In genomic region chr15:90915808-90916440, GRCh38 we compare ENCODE assay signal across 10 cellular contexts. TPM values are rescaled to one million over a fixed set of nuclear protein-coding genes. Genes with fewer than 3 reads are reported as not detected.
A peak's percentile ranks its signal among the peaks of the same experiment; 100 is the strongest.
DNase-seq lines count a peak whose midpoint lies in the region; ATAC-seq, FAIRE-seq and TF ChIP-seq lines count a peak whose summit lies in the region.
"Had no signal": no experiment of that assay in that cellular context is flagged by ENCODE, and none has a peak within 500 bp of the region (broad histone marks: within the 10 kb centered on the region; RNA-seq: fewer than 3 reads in every experiment).

No MANE protein-coding gene starts in this region.

- H3K27me3 ChIP-seq in left lung: no peaks in the 10 kb centered on the region
- no peaks in the 10 kb centered on the region for H3K27me3 ChIP-seq in HAP-1 (ENCODE audit: low read depth)
- no peaks in the 10 kb centered on the region for H3K27me3 ChIP-seq in small intestine (ENCODE audit: control insufficient read depth in 2 of 2, insufficient read depth in 2 of 2, low read length in 2 of 2)

- H3K36me3 ChIP-seq in left lung (peaks cover 0 to 100% of the 10 kb centered on the region in 2 donors), HAP-1 (replicated peaks) (peaks cover 83% of the 10 kb centered on the region), small intestine (ENCODE audit: control insufficient read depth in 2 of 2, insufficient read depth in 2 of 2, low read length in 2 of 2) (peaks cover 13 to 30% of the 10 kb centered on the region in 2 donors)

- TF ChIP-seq CTCF in left lung (IDR thresholded peaks at IDR 0.05): no peak

- H3K4me3 Mint-ChIP-seq in activated naive CD4-positive, alpha-beta T cell treated with anti-CD3 and anti-CD28 coated beads, Interleukin-2, amount 10 ng/mL, durations not matched to agents 7 days and 5 days: no peak overlapping the region

- H3K27ac Mint-ChIP-seq in activated naive CD4-positive, alpha-beta T cell treated with anti-CD3 and anti-CD28 coated beads, Interleukin-2, amount 50 U/mL, for 72 hours: peak overlapping the region; percentile 29 to 55
- H3K27ac Mint-ChIP-seq in activated naive CD4-positive, alpha-beta T cell treated with anti-CD3 and anti-CD28 coated beads, Interleukin-2, amount 10 ng/mL, durations not matched to agents 7 days and 5 days: no peak overlapping the region

- ATAC-seq in activated naive CD4-positive, alpha-beta T cell treated with anti-CD3 and anti-CD28 coated beads, Interleukin-2, amount 50 U/mL, for 72 hours: no peak
- peak; percentile 72 for ATAC-seq in left lung
- ATAC-seq: A549 had no signal

- WGBS in small intestine, 3 donors: 78 to 90% (median 84%) methylated on average over 25 of the region's 25 CpGs

- H3K9me3 Mint-ChIP-seq in activated naive CD4-positive, alpha-beta T cell treated with anti-CD3 and anti-CD28 coated beads, Interleukin-2, amount 50 U/mL, for 72 hours: no peaks in the 10 kb centered on the region
- no peaks in the 10 kb centered on the region for H3K9me3 Mint-ChIP-seq in activated naive CD4-positive, alpha-beta T cell treated with anti-CD3 and anti-CD28 coated beads, Interleukin-2, amount 10 ng/mL, durations not matched to agents 7 days and 5 days

- CTCF ChIA-PET in activated naive CD4-positive, alpha-beta T cell treated with anti-CD3 and anti-CD28 coated beads, Interleukin-2, amount 10 ng/mL, durations not matched to agents 7 days and 5 days (lab: Charles Lee): interaction anchor here (4.8 kb wide), 1 partner anchor 17 kb away, joined by 20 read pairs; the partner anchor contains the start of gene HDDC3

- intact Hi-C loops in left lung (cut with DNase I): no loop called here

- in situ Hi-C loops in HAP-1 (cut with MboI; ENCODE audit: low sequenced_read_pairs): no loop called here

- no peaks in the 10 kb centered on the region for H3K4me1 Mint-ChIP-seq in activated naive CD4-positive, alpha-beta T cell treated with anti-CD3 and anti-CD28 coated beads, Interleukin-2, amount 10 ng/mL, durations not matched to agents 7 days and 5 days

- no peaks in the 10 kb centered on the region for H3K9me3 ChIP-seq in left lung
- no peaks in the 10 kb centered on the region for H3K9me3 ChIP-seq in HAP-1
- H3K9me3 ChIP-seq in small intestine (ENCODE audit: control insufficient read depth, low read depth): no peaks in the 10 kb centered on the region
- H3K9me3 ChIP-seq: A549, thoracic aorta had no signal

- peaks cover 16 to 21% of the 10 kb centered on the region in 2 donors for H3K36me3 Mint-ChIP-seq in activated naive CD4-positive, alpha-beta T cell treated with anti-CD3 and anti-CD28 coated beads, Interleukin-2, amount 50 U/mL, for 72 hours
- H3K36me3 Mint-ChIP-seq in activated naive CD4-positive, alpha-beta T cell treated with anti-CD3 and anti-CD28 coated beads, Interleukin-2, amount 10 ng/mL, durations not matched to agents 7 days and 5 days: peaks cover 67% of the 10 kb centered on the region

- H3K4me3 ChIP-seq in left lung (peak overlapping the region in 1 of 2 donors; percentile 38), HAP-1 (no peak overlapping the region), small intestine (ENCODE audit: low read depth in 1 of 2, low read length in 2 of 2) (no peak overlapping the region)
- H3K4me3 ChIP-seq: A549, SK-N-MC, thoracic aorta had no signal

- H3K4me1 ChIP-seq in left lung: peaks cover 0 to 45% of the 10 kb centered on the region in 2 donors
- H3K4me1 ChIP-seq in HAP-1: no peaks in the 10 kb centered on the region
- H3K4me1 ChIP-seq in small intestine (ENCODE audit: control insufficient read depth in 2 of 2, insufficient read depth in 1 of 2, low read depth in 1 of 2, low read length in 1 of 2): no peaks in the 10 kb centered on the region
- H3K4me1 ChIP-seq: A549 had no signal

- DNase-seq in activated naive CD4-positive, alpha-beta T cell treated with anti-CD3 and anti-CD28 coated beads, Interleukin-2, amount 50 U/mL, for 72 hours (ENCODE audit: low spot score in 2 of 2): no peak
- no peak for DNase-seq in activated naive CD4-positive, alpha-beta T cell treated with anti-CD3 and anti-CD28 coated beads, Interleukin-2, amount 10 ng/mL, durations not matched to agents 7 days and 5 days
- DNase-seq in left lung (peak; percentile 90 to 92), T1000 (lab: John Stamatoyannopoulos, UW) (no peak), HAP-1 (ENCODE audit: low spot score in 2 of 2) (no peak), small intestine (no peak)

- no peaks in the 10 kb centered on the region for H3K27me3 Mint-ChIP-seq in activated naive CD4-positive, alpha-beta T cell treated with anti-CD3 and anti-CD28 coated beads, Interleukin-2, amount 10 ng/mL, durations not matched to agents 7 days and 5 days

- H3K27ac ChIP-seq in left lung (peak overlapping the region in 1 of 2 donors; percentile 88), small intestine (ENCODE audit: low read depth in 1 of 2, low read length in 1 of 2) (no peak overlapping the region)
- H3K27ac ChIP-seq: A549, SK-N-MC, thoracic aorta had no signal

- FAIRE-seq in small intestine (lab: Jason Lieb, UNC): no peak
- FAIRE-seq: A549, GM12892 had no signal

RNA-seq across cellular contexts. Expression of gene MAN2A2, which starts 12.8 kb away (rescaled TPM):
- 100 to 1,000 TPM in 1 of 2 donors, 10 to 100 TPM in 1; 99.8 to 225 TPM for total RNA-seq in activated naive CD4-positive, alpha-beta T cell treated with anti-CD3 and anti-CD28 coated beads, Interleukin-2, amount 50 U/mL, for 72 hours
- total RNA-seq in left lung: 10 to 100 TPM; 78.6 to 86.3 TPM
- polyA plus RNA-seq in small intestine: 10 to 100 TPM; 15.1 to 22.8 (median 22.6) TPM

RNA-seq across cellular contexts. Expression of gene HDDC3, which starts 16.4 kb away (rescaled TPM):
- total RNA-seq in activated naive CD4-positive, alpha-beta T cell treated with anti-CD3 and anti-CD28 coated beads, Interleukin-2, amount 50 U/mL, for 72 hours: 10 to 100 TPM; 18.9 to 32.4 TPM
- 10 to 100 TPM; 12.4 to 13.5 TPM for total RNA-seq in left lung
- polyA plus RNA-seq in small intestine: 10 to 100 TPM; 21.8 to 33.0 (median 32.7) TPM

RNA-seq across cellular contexts. Expression of gene UNC45A, which starts 19.2 kb away (rescaled TPM):
- 100 to 1,000 TPM in 1 of 2 donors, 10 to 100 TPM in 1; 75.5 to 112 TPM for total RNA-seq in activated naive CD4-positive, alpha-beta T cell treated with anti-CD3 and anti-CD28 coated beads, Interleukin-2, amount 50 U/mL, for 72 hours
- 10 to 100 TPM; 62.3 to 74.4 TPM for total RNA-seq in left lung
- polyA plus RNA-seq in small intestine: 10 to 100 TPM; 37.7 to 65.1 (median 49.7) TPM

RNA-seq across cellular contexts. Expression of gene FES, which starts 31.6 kb away (rescaled TPM):
- 10 to 100 TPM; 83.9 to 91.4 TPM for total RNA-seq in activated naive CD4-positive, alpha-beta T cell treated with anti-CD3 and anti-CD28 coated beads, Interleukin-2, amount 50 U/mL, for 72 hours
- total RNA-seq in left lung: 10 to 100 TPM; 37.6 to 65.2 TPM
- polyA plus RNA-seq in small intestine: 10 to 100 TPM in 1 of 3 donors, 1 to 10 TPM in 1, under 1 TPM in 1; 0.89 to 17.2 (median 4.6) TPM

RNA-seq across cellular contexts. Expression of gene RCCD1, which starts 38.8 kb away (rescaled TPM):
- total RNA-seq in activated naive CD4-positive, alpha-beta T cell treated with anti-CD3 and anti-CD28 coated beads, Interleukin-2, amount 50 U/mL, for 72 hours: 10 to 100 TPM; 37.7 to 58.7 TPM
- total RNA-seq in left lung: 10 to 100 TPM in 1 of 2 donors, 1 to 10 TPM in 1; 9.8 to 12.5 TPM
- 10 to 100 TPM in 1 of 3 donors, 1 to 10 TPM in 2; 4.9 to 13.2 (median 6.3) TPM for polyA plus RNA-seq in small intestine

Comparison
In these comparisons a context has a peak if more than half of its experiments do, and no peak if none do; other contexts are left out.
1. DNase-seq: peak in left lung (2 of 2); none in activated naive CD4-positive, alpha-beta T cell treated with anti-CD3 and anti-CD28 coated beads, Interleukin-2, amount 50 U/mL, for 72 hours (0 of 2), activated naive CD4-positive, alpha-beta T cell treated with anti-CD3 and anti-CD28 coated beads, Interleukin-2, amount 10 ng/mL, durations not matched to agents 7 days and 5 days (single experiment), T1000 (single experiment), HAP-1 (0 of 2) and small intestine (single experiment).